Comparison of ENCODE assay signal across 19 cellular contexts in the genomic region with DNA sequence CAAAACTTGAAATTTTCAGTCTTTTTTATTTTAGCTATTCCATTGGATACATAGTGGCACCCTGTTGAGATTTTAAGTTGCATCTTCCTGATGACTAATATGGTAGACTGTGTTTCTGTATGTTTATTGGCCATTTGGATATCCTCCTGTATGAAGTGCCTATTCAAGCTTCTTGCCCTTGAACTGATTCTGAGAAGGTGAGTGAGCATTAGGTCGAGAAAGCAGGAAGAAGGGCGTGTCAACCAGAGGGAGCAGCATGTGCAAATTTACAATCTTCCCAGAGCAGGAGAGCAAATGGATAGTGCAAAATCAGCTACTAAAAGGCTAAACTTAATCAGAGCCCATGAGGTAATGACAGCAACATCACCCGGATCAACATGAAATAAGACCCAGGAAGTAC. TPM values are rescaled to one million over a fixed set of nuclear protein-coding genes. Genes with fewer than 3 reads are reported as not detected.
DNase-seq lines count a peak whose midpoint lies in the region; ATAC-seq, FAIRE-seq and TF ChIP-seq lines count a peak whose summit lies in the region.
"Had no signal": no experiment of that assay in that cellular context is flagged by ENCODE, and none has a peak within 500 bp of the region (broad histone marks: within the 10 kb centered on the region; RNA-seq: fewer than 3 reads in every experiment).

No MANE protein-coding gene starts in this region.

- H3K79me1 ChIP-seq in H9 (ENCODE audit: insufficient read depth, low read depth, low read length, poor library complexity, severe bottlenecking) = no peaks in the 10 kb centered on the region

- H3K9me3 ChIP-seq in esophagus squamous epithelium (no peaks in the 10 kb centered on the region), prostate gland (no peaks in the 10 kb centered on the region), H9 (ENCODE audit: control insufficient read depth, low read depth, low read length) (no peaks in the 10 kb centered on the region), kidney (ENCODE audit: control insufficient read depth in 1 of 2, low read length in 2 of 2) (no peaks in the 10 kb centered on the region)
- H3K9me3 ChIP-seq: BLaER1, SJCRH30 had no signal

- no peak overlapping the region for H2AFZ ChIP-seq in H9 (ENCODE audit: low read length)
- H2AFZ ChIP-seq: PC-9 had no signal

- no peaks in the 10 kb centered on the region for H3K27me3 Mint-ChIP-seq in H9 (ENCODE audit: low read depth)
- no peaks in the 10 kb centered on the region for H3K27me3 Mint-ChIP-seq in stimulated activated naive B cell treated with anti-CD40 and anti-IgM and Interleukin-4, amounts not matched to agents 10 μg/mL and 1 μg/mL and 100 μg/mL, for 72 hours

- H3K4me1 Mint-ChIP-seq in H9 = peaks cover 5 to 12% of the 10 kb centered on the region in 2 experiments
- H3K4me1 Mint-ChIP-seq in stimulated activated naive B cell treated with anti-CD40 and anti-IgM and Interleukin-4, amounts not matched to agents 10 μg/mL and 1 μg/mL and 100 μg/mL, for 72 hours = no peaks in the 10 kb centered on the region

- H3K27ac Mint-ChIP-seq in H9 = no peak overlapping the region; a peak in 1 of 7 replicates
- H3K27ac Mint-ChIP-seq in stimulated activated naive B cell treated with anti-CD40 and anti-IgM and Interleukin-4, amounts not matched to agents 10 μg/mL and 1 μg/mL and 100 μg/mL, for 72 hours = no peak overlapping the region
- H3K27ac Mint-ChIP-seq: CD8-positive, alpha-beta T cell had no signal

- H2BK120ac ChIP-seq in H9 (ENCODE audit: low read depth, low read length, poor library complexity, severe bottlenecking) = no peak overlapping the region

- H2BK20ac ChIP-seq in H9 (ENCODE audit: low read depth, low read length, poor library complexity, severe bottlenecking) = no peak overlapping the region

- H3K27ac ChIP-seq in esophagus squamous epithelium (peak overlapping the region; percentile 74 to 89 (median 82)), prostate gland (peak overlapping the region; percentile 13 to 41), H9 (ENCODE audit: insufficient read length, low read depth, low read length) (no peak overlapping the region), kidney (ENCODE audit: low read depth in 2 of 2, low read length in 2 of 2) (no peak overlapping the region)
- H3K27ac ChIP-seq: 22Rv1, BLaER1, PC-9, SJCRH30 had no signal

- TF ChIP-seq CTCF in esophagus squamous epithelium (IDR thresholded peaks at IDR 0.05) (no peak), prostate gland (IDR thresholded peaks at IDR 0.05) (no peak), H9 (conservative IDR thresholded peaks at IDR 0.05) (no peak), kidney (IDR thresholded peaks at IDR 0.05; ENCODE audit: borderline replicate concordance, extremely low read depth, insufficient read depth) (no peak)

- H3K9ac ChIP-seq in H9 (ENCODE audit: extremely low read depth, insufficient read length, low read length) (no peak overlapping the region), kidney (ENCODE audit: low read length in 2 of 2) (no peak overlapping the region)
- H3K9ac ChIP-seq: BLaER1 had no signal

- FAIRE-seq in kidney (lab: Jason Lieb, UNC) = no peak
- FAIRE-seq: D721Med had no signal

- no peaks in the 10 kb centered on the region for H3K9me3 Mint-ChIP-seq in H9
- H3K9me3 Mint-ChIP-seq in stimulated activated naive B cell treated with anti-CD40 and anti-IgM and Interleukin-4, amounts not matched to agents 10 μg/mL and 1 μg/mL and 100 μg/mL, for 72 hours = no peaks in the 10 kb centered on the region
- H3K9me3 Mint-ChIP-seq: CD8-positive, alpha-beta T cell had no signal

- H4K5ac ChIP-seq in H9 (ENCODE audit: insufficient read length, low read depth, low read length) = no peak overlapping the region

- no peak overlapping the region for H4K91ac ChIP-seq in H9 (ENCODE audit: insufficient read length, low read depth, low read length)

- no peaks in the 10 kb centered on the region for H4K20me1 ChIP-seq in H9 (ENCODE audit: control insufficient read depth, insufficient read depth, insufficient read length)
- H4K20me1 ChIP-seq: BLaER1 had no signal

- H3K36me3 ChIP-seq in esophagus squamous epithelium = peaks cover 0 to 15% (median 0%) of the 10 kb centered on the region in 3 donors
- H3K36me3 ChIP-seq in prostate gland = no peaks in the 10 kb centered on the region
- no peaks in the 10 kb centered on the region for H3K36me3 ChIP-seq in kidney (ENCODE audit: control insufficient read depth in 1 of 2, insufficient read depth in 2 of 2, low read length in 2 of 2)
- H3K36me3 ChIP-seq: BLaER1 had no signal

- no peaks in the 10 kb centered on the region for H3K23me2 ChIP-seq in H9 (ENCODE audit: insufficient read length, low read depth, low read length, poor library complexity, severe bottlenecking)

- H3K23ac ChIP-seq in H9 (ENCODE audit: insufficient read length, low read depth, low read length) = no peak overlapping the region

- no peaks in the 10 kb centered on the region for H3K36me3 Mint-ChIP-seq in H9 (ENCODE audit: insufficient read depth in 1 of 3, low read depth in 3 of 3)
- H3K36me3 Mint-ChIP-seq in stimulated activated naive B cell treated with anti-CD40 and anti-IgM and Interleukin-4, amounts not matched to agents 10 μg/mL and 1 μg/mL and 100 μg/mL, for 72 hours = peaks cover 2 to 3% of the 10 kb centered on the region in 2 donors
- H3K36me3 Mint-ChIP-seq: CD8-positive, alpha-beta T cell had no signal

- TF ChIP-seq POLR2A in esophagus squamous epithelium (IDR thresholded peaks at IDR 0.05) = no peak
- TF ChIP-seq POLR2A in prostate gland (IDR thresholded peaks at IDR 0.05) = no peak

- H3K4ac ChIP-seq in H9 (ENCODE audit: low read depth, low read length) = no peak overlapping the region

- no peak overlapping the region for H2AK5ac ChIP-seq in H9 (ENCODE audit: insufficient read length, low read length)

- H3K4me2 ChIP-seq in H9 (ENCODE audit: insufficient read depth, insufficient read length, low read length) = no peak overlapping the region
- H3K4me2 ChIP-seq: BLaER1, PC-9 had no signal

- H3K4me1 ChIP-seq in esophagus squamous epithelium = peaks cover 13 to 65% (median 41%) of the 10 kb centered on the region in 3 donors
- peaks cover 6% of the 10 kb centered on the region for H3K4me1 ChIP-seq in prostate gland (replicated peaks)
- H3K4me1 ChIP-seq in H9 (ENCODE audit: insufficient read depth, low read length) = no peaks in the 10 kb centered on the region
- peaks cover 0 to 6% of the 10 kb centered on the region in 2 donors for H3K4me1 ChIP-seq in kidney (ENCODE audit: control insufficient read depth in 1 of 2, insufficient read depth in 1 of 2, low read depth in 1 of 2, low read length in 2 of 2)
- H3K4me1 ChIP-seq: BLaER1 had no signal

- intact Hi-C loops in esophagus squamous epithelium (cut with DNase I) = no loop called here
- intact Hi-C loops in prostate gland (cut with DNase I) = no loop called here
- intact Hi-C loops in kidney (cut with DNase I) = no loop called here

- WGBS in esophagus squamous epithelium, 2 donors = 42 to 47% methylated on average over 3 of the region's 3 CpGs
- 60% methylated on average over 3 of the region's 3 CpGs for WGBS in prostate gland
- whole genome bisulfite sequencing in H9 (ENCODE audit: extremely low coverage, insufficient read length, low lambda C conversion rate) = no CpG with 5 or more reads among the region's 3 CpGs

- no peak overlapping the region for H3K18ac ChIP-seq in H9 (ENCODE audit: insufficient read length, low read depth, low read length)

- no peak for ATAC-seq in stimulated activated naive B cell treated with anti-CD40 and anti-IgM and Interleukin-4, amounts not matched to agents 10 μg/mL and 1 μg/mL and 100 μg/mL, for 72 hours (replicated peaks)
- ATAC-seq: CD8-positive, alpha-beta T cell had no signal

- no peak overlapping the region for H4K8ac ChIP-seq in H9 (replicated peaks; ENCODE audit: insufficient read length, low read depth, low read length)

- H3T11ph ChIP-seq in H9 (ENCODE audit: low read length) = no peak overlapping the region

- H3K4me3 ChIP-seq in esophagus squamous epithelium (no peak overlapping the region), prostate gland (no peak overlapping the region), kidney (ENCODE audit: low read length in 2 of 2) (no peak overlapping the region)
- H3K4me3 ChIP-seq: BLaER1, PC-9, SJCRH30 had no signal

- H3K27me3 ChIP-seq in esophagus squamous epithelium (no peaks in the 10 kb centered on the region), prostate gland (replicated peaks; ENCODE audit: insufficient read depth) (no peaks in the 10 kb centered on the region), H9 (ENCODE audit: insufficient read depth, low read length) (no peaks in the 10 kb centered on the region)
- H3K27me3 ChIP-seq: BLaER1, SJCRH30 had no signal

- no peak overlapping the region for H2BK15ac ChIP-seq in H9 (ENCODE audit: low read depth, low read length)

- H2BK12ac ChIP-seq in H9 (ENCODE audit: insufficient read length, low read depth, low read length) = no peak overlapping the region

- no peak overlapping the region for H3K4me3 Mint-ChIP-seq in H9
- no peak overlapping the region for H3K4me3 Mint-ChIP-seq in stimulated activated naive B cell treated with anti-CD40 and anti-IgM and Interleukin-4, amounts not matched to agents 10 μg/mL and 1 μg/mL and 100 μg/mL, for 72 hours
- H3K4me3 Mint-ChIP-seq: CD8-positive, alpha-beta T cell had no signal

- no peaks in the 10 kb centered on the region for H3K79me2 ChIP-seq in H9 (ENCODE audit: insufficient read depth, low read length)

- no peak overlapping the region for H2BK5ac ChIP-seq in H9 (ENCODE audit: insufficient read length, low read length)

- no peak overlapping the region for H3K14ac ChIP-seq in H9 (ENCODE audit: insufficient read depth, low read length)

- no peak overlapping the region for H3K56ac ChIP-seq in H9 (ENCODE audit: insufficient read length, low read depth, low read length)

- DNase-seq in NCI-H2227 (lab: John Stamatoyannopoulos, UW; ENCODE audit: unreplicated experiment) = peak; percentile 24
- DNase-seq in NCI-H2227 treated with DMSO at 0.1 percent for 48 hours (lab: John Stamatoyannopoulos, UW) = no peak
- DNase-seq in esophagus squamous epithelium (lab: John Stamatoyannopoulos, UW) = no peak
- no peak for DNase-seq in prostate gland (ENCODE audit: low spot score)
- DNase-seq in H9 = no peak
- DNase-seq in stimulated activated naive B cell treated with anti-CD40 and anti-IgM and Interleukin-4, amounts not matched to agents 10 μg/mL and 1 μg/mL and 100 μg/mL, for 72 hours = no peak
- DNase-seq in AG20443 (ENCODE audit: low spot score) = no peak
- DNase-seq in kidney = no peak
- DNase-seq: CD8-positive, alpha-beta T cell; DMS79; H7; NCI-H1105 treated with DMSO at 0.1 percent for 48 hours; NCI-H187 treated with DMSO at 0.1 percent for 48 hours; NCI-H446; PC-9; SJCRH30 had no signal

RNA-seq across cellular contexts. Expression of gene INPP1, which starts 8.6 kb away (rescaled TPM):
- total RNA-seq in esophagus squamous epithelium (10 to 100 TPM; 37.0 to 73.0 (median 48.4) TPM), prostate gland (10 to 100 TPM; 13.0 to 34.4 TPM), H9 (2021) (3.0 and 4.3 TPM in 2 replicates), kidney (27.2 TPM)
- polyA plus RNA-seq in kidney (ENCODE audit: insufficient read depth, low read depth, low replicate concordance) = 15.1 TPM

RNA-seq across cellular contexts. Expression of gene HIBCH, which starts 32.3 kb away (rescaled TPM):
- total RNA-seq in esophagus squamous epithelium (10 to 100 TPM; 20.9 to 31.5 (median 29.9) TPM), prostate gland (10 to 100 TPM; 25.3 to 27.8 TPM), H9 (2021) (25.5 and 28.0 TPM in 2 replicates), kidney (35.7 TPM)
- polyA plus RNA-seq in kidney (ENCODE audit: insufficient read depth, low read depth, low replicate concordance) = 115 TPM

RNA-seq across cellular contexts. Expression of gene MFSD6, which starts 56.2 kb away (rescaled TPM):
- total RNA-seq in esophagus squamous epithelium (100 to 1,000 TPM in 3 of 4 donors, 10 to 100 TPM in 1; 81.2 to 157 (median 133) TPM), prostate gland (100 to 1,000 TPM in 1 of 2 donors, 10 to 100 TPM in 1; 89.1 to 114 TPM), H9 (2021) (2.9 and 4.0 TPM in 2 replicates), kidney (33.9 TPM)
- 12.3 TPM for polyA plus RNA-seq in kidney (ENCODE audit: insufficient read depth, low read depth, low replicate concordance)

Comparison
In these comparisons a context has a peak if more than half of its experiments do, and no peak if none do; other contexts are left out.
1. H3K27ac ChIP-seq: peak in esophagus squamous epithelium (4 of 4) and prostate gland (2 of 2); none in H9 (single experiment) and kidney (0 of 2).